ENCODE assay signal across 1 cellular context in genomic region chr5:176822426-176823075, GRCh38.
TF ChIP-seq lines count a peak whose summit lies in the region.

No MANE protein-coding gene starts in this region.

TF ChIP-seq in K562, 482 proteins besides CTCF, POLR2A, EP300 and RAD21 (continued from another document):
- TF ChIP-seq ZNF407 (IDR thresholded peaks at IDR 0.05; ENCODE audit: low read depth) (no peak), NFIC (IDR thresholded peaks at IDR 0.05) (peak; percentile 31; the same call in 1 of the 2 replicates), ARNT (IDR thresholded peaks at IDR 0.05) (no peak), GATAD2A (IDR thresholded peaks at IDR 0.05) (no peak), GTF3C2 (IDR thresholded peaks at IDR 0.05; ENCODE audit: borderline replicate concordance, extremely low read depth, insufficient read length) (no peak), TCF3 (CRISPR knock-in tag; IDR thresholded peaks at IDR 0.05) (no peak), HMG20A (CRISPR knock-in tag; conservative IDR thresholded peaks at IDR 0.05) (no peak), ZNF263 (CRISPR knock-in tag; IDR thresholded peaks at IDR 0.05; ENCODE audit: borderline replicate concordance) (peak; percentile 74), SIN3A (IDR thresholded peaks at IDR 0.05; ENCODE audit: borderline replicate concordance in 2 of 2, control insufficient read depth in 1 of 2, low read depth in 2 of 2, low read length in 2 of 2) (no peak)
